In the genomic region with DNA sequence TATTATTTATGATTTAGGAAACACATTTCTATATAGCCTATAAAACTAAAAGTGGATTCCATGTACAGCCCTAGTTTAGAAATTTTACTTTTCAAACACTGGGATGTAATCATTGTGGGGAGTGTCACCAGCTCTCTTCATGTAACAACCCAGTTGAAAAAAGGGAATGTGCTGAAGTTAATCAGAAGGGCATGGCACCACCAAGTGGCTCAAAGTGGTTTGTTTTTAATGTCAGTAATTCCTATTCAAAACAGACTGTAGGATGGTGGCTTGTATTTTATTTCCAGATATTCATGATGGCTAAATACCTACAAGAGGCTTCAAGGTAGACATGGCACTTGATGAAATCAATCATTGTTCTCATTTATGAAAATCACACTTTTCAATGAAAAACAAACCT, we compare ENCODE assay signal across 9 cellular contexts. TPM values are rescaled to one million over a fixed set of nuclear protein-coding genes. Genes with fewer than 3 reads are reported as not detected.
DNase-seq lines count a peak whose midpoint lies in the region; ATAC-seq and TF ChIP-seq lines count a peak whose summit lies in the region.
"Had no signal": no experiment of that assay in that cellular context is flagged by ENCODE, and none has a peak within 500 bp of the region (broad histone marks: within the 10 kb centered on the region; RNA-seq: fewer than 3 reads in every experiment).

No MANE protein-coding gene starts in this region.

- ATAC-seq in activated T-helper 17 cell treated with anti-CD3 and anti-CD28 coated beads, Interleukin-2, amount 50 U/mL, for 72 hours (replicated peaks) = no peak
- ATAC-seq in T-cell (replicated peaks in 1 of 4) = no peak

- peaks cover 11% of the 10 kb centered on the region for H3K27me3 Mint-ChIP-seq in activated T-helper 17 cell treated with anti-CD3 and anti-CD28 coated beads, Interleukin-2, amount 50 U/mL, for 72 hours
- peaks cover 5 to 9% of the 10 kb centered on the region in 2 donors for H3K27me3 Mint-ChIP-seq in T-cell

- no peak overlapping the region for H3K4me3 Mint-ChIP-seq in activated T-helper 17 cell treated with anti-CD3 and anti-CD28 coated beads, Interleukin-2, amount 50 U/mL, for 72 hours
- H3K4me3 Mint-ChIP-seq in T-cell = no peak overlapping the region
- H3K4me3 Mint-ChIP-seq: naive B cell had no signal

- no peak overlapping the region for H3K27ac Mint-ChIP-seq in activated T-helper 17 cell treated with anti-CD3 and anti-CD28 coated beads, Interleukin-2, amount 50 U/mL, for 72 hours
- H3K27ac Mint-ChIP-seq in T-cell = no peak overlapping the region
- H3K27ac Mint-ChIP-seq: naive B cell had no signal

- in situ Hi-C loops in KBM-7 (cut with MboI; ENCODE audit: low pct_unique_long_range_greater_than_20kb, low sequenced_read_pairs) = no loop called here

- no peak for TF ChIP-seq CTCF in lower leg skin (IDR thresholded peaks at IDR 0.05)

- H3K27me3 ChIP-seq in adipocyte (replicated peaks; ENCODE audit: control insufficient read depth, insufficient read depth, low read length) = peaks cover 15% of the 10 kb centered on the region

- no peaks in the 10 kb centered on the region for H3K4me1 Mint-ChIP-seq in activated T-helper 17 cell treated with anti-CD3 and anti-CD28 coated beads, Interleukin-2, amount 50 U/mL, for 72 hours
- H3K4me1 Mint-ChIP-seq in T-cell = no peaks in the 10 kb centered on the region
- H3K4me1 Mint-ChIP-seq: naive B cell had no signal

- H3K9me3 Mint-ChIP-seq in activated T-helper 17 cell treated with anti-CD3 and anti-CD28 coated beads, Interleukin-2, amount 50 U/mL, for 72 hours = no peaks in the 10 kb centered on the region
- no peaks in the 10 kb centered on the region for H3K9me3 Mint-ChIP-seq in T-cell

- intact Hi-C loops in lower leg skin (cut with DNase I; ENCODE audit: low total_unique reads) = no loop called here

- H3K9me3 ChIP-seq in adipocyte (ENCODE audit: control insufficient read depth, low read length) = no peaks in the 10 kb centered on the region

- H3K4me1 ChIP-seq in adipocyte (ENCODE audit: control insufficient read depth, insufficient read depth, low read length) = no peaks in the 10 kb centered on the region

- no peaks in the 10 kb centered on the region for H3K36me3 ChIP-seq in adipocyte (ENCODE audit: control insufficient read depth, insufficient read depth, low read length, severe bottlenecking)

- no peak for TF ChIP-seq POLR2A in lower leg skin (IDR thresholded peaks at IDR 0.05)

- POLR2A ChIA-PET in T-cell (lab: Charles Lee) = no interaction called here

- no peak overlapping the region for H3K9ac ChIP-seq in adipocyte (ENCODE audit: low read length)

- DNase-seq in NCI-H82 (lab: John Stamatoyannopoulos, UW) (peak; percentile 34), NCI-H82 treated with DMSO at 0.1 percent for 48 hours (lab: John Stamatoyannopoulos, UW; ENCODE audit: unreplicated experiment) (no peak), KBM-7 (peak; percentile 54), adipocyte (ENCODE audit: low read depth) (peak; percentile 46), left kidney (ENCODE audit: low read depth, low spot score) (peak; percentile 27), T-cell (no peak), lower leg skin (ENCODE audit: low spot score in 2 of 2) (no peak)
- DNase-seq: naive B cell had no signal

- no peak overlapping the region for H3K4me3 ChIP-seq in adipocyte (ENCODE audit: low read length)
- H3K4me3 ChIP-seq in lower leg skin (ENCODE audit: low read depth, poor library complexity, severe bottlenecking) = no peak overlapping the region

- no peaks in the 10 kb centered on the region for H3K36me3 Mint-ChIP-seq in activated T-helper 17 cell treated with anti-CD3 and anti-CD28 coated beads, Interleukin-2, amount 50 U/mL, for 72 hours (ENCODE audit: low read depth)
- no peaks in the 10 kb centered on the region for H3K36me3 Mint-ChIP-seq in T-cell
- H3K36me3 Mint-ChIP-seq: naive B cell had no signal

- CTCF ChIA-PET in T-cell (lab: Charles Lee) = interaction anchor here in 1 of 2 donors (2.1 kb wide), 1 partner anchor 231 kb away, joined by 7 read pairs; the partner anchor contains the start of gene SLC9A4

RNA-seq across cellular contexts. Expression of gene TMEM182, which starts 58.1 kb away (rescaled TPM):
- total RNA-seq in activated T-helper 17 cell treated with anti-CD3 and anti-CD28 coated beads, Interleukin-2, amount 50 U/mL, for 72 hours = 1 to 10 TPM; 4.9 to 6.4 TPM
- total RNA-seq in T-cell (1 to 10 TPM; 3.3 to 6.9 (median 5.7) TPM), lower leg skin (1 to 10 TPM in 1 of 4 donors, under 1 TPM in 3; 0.53 to 1.5 (median 0.75) TPM)

Comparison
In these comparisons a context has a peak if more than half of its experiments do, and no peak if none do; other contexts are left out.
1. DNase-seq: peak in NCI-H82 (single experiment), KBM-7 (single experiment), adipocyte (single experiment) and left kidney (single experiment); none in NCI-H82 treated with DMSO at 0.1 percent for 48 hours (single experiment), T-cell (0 of 34) and lower leg skin (0 of 2).